In the genomic region with DNA sequence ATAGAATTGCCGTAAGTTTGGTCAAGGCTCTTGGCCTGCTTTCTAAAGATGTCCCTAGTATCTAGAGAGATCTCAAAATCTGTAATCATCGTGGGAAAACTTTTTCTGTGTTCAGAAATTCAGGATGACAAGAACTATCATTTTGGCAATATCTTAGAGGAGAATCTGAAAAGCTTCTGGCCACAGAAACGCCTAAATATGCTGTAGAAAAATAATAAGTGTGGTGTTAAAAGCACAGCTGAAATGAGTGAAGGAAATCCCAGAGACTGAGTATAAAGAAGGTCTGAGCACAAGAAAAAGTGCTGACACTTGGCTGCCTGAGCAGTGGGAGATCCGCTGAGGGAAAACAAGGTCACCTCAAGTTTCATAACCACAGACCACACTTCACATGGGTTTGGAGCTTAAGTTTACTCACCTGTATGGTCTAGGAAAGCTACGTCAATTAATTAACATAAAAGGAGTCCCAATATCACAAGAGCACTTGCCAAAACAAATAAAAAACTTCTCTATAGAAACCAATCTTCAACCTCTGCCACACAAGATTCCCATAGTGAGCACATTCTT, we compare ENCODE assay signal across 11 cellular contexts.
DNase-seq lines count a peak whose midpoint lies in the region; ATAC-seq and TF ChIP-seq lines count a peak whose summit lies in the region.
"Had no signal": no experiment of that assay in that cellular context is flagged by ENCODE, and none has a peak within 500 bp of the region (broad histone marks: within the 10 kb centered on the region; RNA-seq: fewer than 3 reads in every experiment).

No MANE protein-coding gene starts in this region.

- ATAC-seq in activated CD4-positive, alpha-beta T cell treated with anti-CD3 and anti-CD28 coated beads for 36 hours = peak; percentile 6
- ATAC-seq: A549 had no signal

- intact Hi-C loops in activated CD4-positive, alpha-beta T cell treated with anti-CD3 and anti-CD28 coated beads for 36 hours (cut with DNase I, micrococcal nuclease) = loop anchor here in 1 of 2 experiments (10.0 kb wide), 1 partner anchor 1030 kb away; no protein-coding TSS in a partner anchor
- intact Hi-C loops in head of caudate nucleus (cut with DNase I) = no loop called here

- CTCF ChIA-PET in activated CD4-positive, alpha-beta T cell treated with anti-CD3 and anti-CD28 coated beads for 36 hours (lab: Charles Lee) = interaction anchor here (0.7 to 2.0 kb wide), 5 partner anchors 69 to 362 kb away, joined by 3 to 6 read pairs (median 5); no protein-coding TSS in a partner anchor

- no peaks in the 10 kb centered on the region for H3K27me3 Mint-ChIP-seq in activated CD4-positive, alpha-beta T cell treated with anti-CD3 and anti-CD28 coated beads for 36 hours
- peaks cover 2% of the 10 kb centered on the region; the same call in 1 of the 2 replicates for H3K27me3 Mint-ChIP-seq in HFFc6 (ENCODE audit: insufficient read depth)

- POLR2A ChIA-PET in activated CD4-positive, alpha-beta T cell treated with anti-CD3 and anti-CD28 coated beads for 36 hours (lab: Charles Lee) = interaction anchor here (0.9 to 1.3 kb wide), 4 partner anchors 133 to 345 kb away, joined by 3 to 9 read pairs (median 4); no protein-coding TSS in a partner anchor

- peak; percentile 70 for DNase-seq in activated CD4-positive, alpha-beta T cell treated with anti-CD3 and anti-CD28 coated beads for 36 hours
- DNase-seq in activated CD4-positive, alpha-beta T cell treated with anti-CD3 and anti-CD28 coated beads for 1 hour = no peak
- DNase-seq in activated CD8-positive, alpha-beta memory T cell treated with anti-CD3 and anti-CD28 coated beads, Interleukin-2, amount 50 U/mL, for 4 hours = peak; percentile 29
- DNase-seq in effector CD4-positive, alpha-beta T cell = peak; percentile 47
- DNase-seq in stimulated activated naive CD4-positive, alpha-beta T cell treated with Interleukin-2 at 50 U/mL for 16 hours (lab: John Stamatoyannopoulos, UW) = peak; percentile 42
- no peak for DNase-seq in HFFc6
- no peak for DNase-seq in head of caudate nucleus
- DNase-seq in foreskin melanocyte = no peak
- DNase-seq: left cardiac atrium, NCI-H226 had no signal

- peaks cover 4% of the 10 kb centered on the region for H3K9me3 Mint-ChIP-seq in activated CD4-positive, alpha-beta T cell treated with anti-CD3 and anti-CD28 coated beads for 36 hours (ENCODE audit: low read depth)
- H3K9me3 Mint-ChIP-seq in HFFc6 = no peaks in the 10 kb centered on the region

- H3K36me3 Mint-ChIP-seq in activated CD4-positive, alpha-beta T cell treated with anti-CD3 and anti-CD28 coated beads for 36 hours (ENCODE audit: low read depth) = peaks cover 3% of the 10 kb centered on the region
- peaks cover 5% of the 10 kb centered on the region; the same call in 1 of the 2 replicates for H3K36me3 Mint-ChIP-seq in HFFc6 (ENCODE audit: low read depth)

- H3K4me3 Mint-ChIP-seq in activated CD4-positive, alpha-beta T cell treated with anti-CD3 and anti-CD28 coated beads for 36 hours = peak overlapping the region; percentile 63
- H3K4me3 Mint-ChIP-seq in HFFc6 = no peak overlapping the region

- no peak for TF ChIP-seq CTCF in HFFc6 (IDR thresholded peaks at IDR 0.05)

- peak overlapping the region; percentile 94 for H3K27ac Mint-ChIP-seq in activated CD4-positive, alpha-beta T cell treated with anti-CD3 and anti-CD28 coated beads for 36 hours
- no peak overlapping the region; the same call in 1 of the 2 replicates for H3K27ac Mint-ChIP-seq in HFFc6

- peaks cover 99% of the 10 kb centered on the region for H3K4me1 Mint-ChIP-seq in activated CD4-positive, alpha-beta T cell treated with anti-CD3 and anti-CD28 coated beads for 36 hours
- H3K4me1 Mint-ChIP-seq in HFFc6 (ENCODE audit: low read depth) = peaks cover 60% of the 10 kb centered on the region

Comparison
In these comparisons a context has a peak if more than half of its experiments do, and no peak if none do; other contexts are left out.
1. DNase-seq: peak in activated CD4-positive, alpha-beta T cell treated with anti-CD3 and anti-CD28 coated beads for 36 hours (single experiment), activated CD8-positive, alpha-beta memory T cell treated with anti-CD3 and anti-CD28 coated beads, Interleukin-2, amount 50 U/mL, for 4 hours (single experiment), effector CD4-positive, alpha-beta T cell (single experiment) and stimulated activated naive CD4-positive, alpha-beta T cell treated with Interleukin-2 at 50 U/mL for 16 hours (single experiment); none in activated CD4-positive, alpha-beta T cell treated with anti-CD3 and anti-CD28 coated beads for 1 hour (single experiment), HFFc6 (single experiment), head of caudate nucleus (0 of 42) and foreskin melanocyte (single experiment).